ENCODE assay signal across 8 cellular contexts in the genomic region with DNA sequence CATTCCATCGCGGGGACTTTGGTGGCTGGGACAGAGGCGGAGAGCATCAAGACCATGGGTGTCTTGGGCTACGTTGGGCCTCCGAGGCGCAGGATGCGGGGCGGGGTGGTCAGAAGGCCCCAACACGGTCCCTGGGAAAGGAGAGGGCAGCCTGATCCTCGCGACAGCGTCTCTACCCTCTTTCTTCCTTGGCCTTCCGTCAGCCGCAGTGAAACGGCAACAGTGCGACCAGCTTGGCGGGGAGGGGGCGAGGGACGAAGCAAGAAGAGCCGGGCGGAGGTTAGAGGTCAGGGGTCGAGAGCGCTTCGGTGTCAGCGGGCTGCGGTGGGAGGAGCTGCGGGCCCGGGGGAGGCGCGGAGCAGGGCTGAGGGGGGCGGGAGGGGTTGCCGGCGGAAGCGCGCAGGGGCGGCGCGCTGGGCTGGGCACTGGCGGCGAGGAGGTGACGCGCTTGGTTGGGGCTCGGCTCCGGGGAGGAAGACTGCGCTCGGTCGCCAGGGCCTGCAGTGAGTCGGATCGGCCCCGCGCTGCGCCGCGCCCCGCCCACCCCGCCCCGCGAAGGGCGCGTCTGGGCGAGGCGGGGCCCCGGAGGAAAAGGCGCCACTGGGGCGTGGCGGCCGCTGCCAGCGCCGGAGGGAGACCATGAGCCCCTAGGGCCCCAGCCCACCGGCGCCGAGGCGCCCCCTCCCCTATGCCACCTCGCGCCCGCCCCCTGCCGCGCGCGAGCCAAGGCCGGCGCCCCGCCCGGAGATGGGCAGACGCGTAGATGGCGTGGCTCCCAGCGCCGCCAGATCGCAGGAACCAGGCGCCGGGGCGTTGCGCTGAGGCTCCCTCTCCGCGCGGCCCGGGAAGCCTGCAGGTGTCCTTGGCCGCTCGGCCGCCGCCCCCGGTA. TPM values are rescaled to one million over a fixed set of nuclear protein-coding genes. Genes with fewer than 3 reads are reported as not detected.
DNase-seq lines count a peak whose midpoint lies in the region; ATAC-seq and TF ChIP-seq lines count a peak whose summit lies in the region.

TSS of gene KCNC4 (plus strand) at position 600 of the 889 bp plus-strand sequence. CDS start 1,186 bp downstream, outside the sequence.

- H3K4me1 ChIP-seq in adipocyte (ENCODE audit: control insufficient read depth, insufficient read depth, low read length) (peaks cover 32% of the 10 kb centered on the region), heart left ventricle (peaks cover 0 to 52% (median 22%) of the 10 kb centered on the region in 12 donors), transverse colon (peaks cover 5 to 34% (median 14%) of the 10 kb centered on the region in 4 donors)

- H3K4me3 Mint-ChIP-seq in HFFc6: peak within 1 kb of the TSS; percentile 86

- H3K27me3 ChIP-seq in GM06990 (replicated peaks; ENCODE audit: control insufficient read depth, insufficient read depth, low read length) (peaks cover 3% of the 10 kb centered on the region), adipocyte (replicated peaks; ENCODE audit: control insufficient read depth, insufficient read depth, low read length) (peaks cover 2% of the 10 kb centered on the region), heart left ventricle (peaks cover 0 to 13% (median 0%) of the 10 kb centered on the region in 9 donors), transverse colon (peaks cover 7% of the 10 kb centered on the region)

- DNase-seq in GM06990 (ENCODE audit: extremely low read depth, insufficient read length): peak; percentile 90
- DNase-seq in HFFc6: peak; percentile 76
- DNase-seq in NAMALWA (ENCODE audit: low spot score): peak; percentile 89
- peak; percentile 89 for DNase-seq in T follicular helper cell (ENCODE audit: low read depth)
- DNase-seq in adipocyte (ENCODE audit: low read depth): peak; percentile 79
- peak; percentile 92 to 95 (median 92) for DNase-seq in heart left ventricle
- DNase-seq in posterior cingulate gyrus: peak; percentile 48 to 96 (median 77)
- DNase-seq in transverse colon: peak; percentile 93

- peaks cover 38% of the 10 kb centered on the region for H3K4me1 Mint-ChIP-seq in HFFc6 (ENCODE audit: low read depth)

- no peak for TF ChIP-seq EP300 in transverse colon (IDR thresholded peaks at IDR 0.05; ENCODE audit: low read depth)

- H3K27ac ChIP-seq in heart left ventricle (peak within 1 kb of the TSS; percentile 60 to 93 (median 87)), transverse colon (peak within 1 kb of the TSS; percentile 87 to 96 (median 92))

- no peaks in the 10 kb centered on the region for H3K36me3 Mint-ChIP-seq in HFFc6 (ENCODE audit: low read depth)

- peak within 1 kb of the TSS; percentile 72 for H3K27ac Mint-ChIP-seq in HFFc6

- intact Hi-C loops in heart left ventricle (cut with DNase I): loop anchor here in 7 of 10 donors (1.0 to 10.0 kb wide), 7 partner anchors 53 to 405 kb away; partner anchors contain the start of gene LAMTOR5 (in 6 of the 7)
- intact Hi-C loops in posterior cingulate gyrus (cut with DNase I): loop anchor here (5.0 kb wide), 1 partner anchor 287 kb away; no protein-coding TSS in a partner anchor
- intact Hi-C loops in transverse colon (cut with DNase I; ENCODE audit: low total_unique reads): no loop called here

- peak; percentile 78 to 95 (median 93) for ATAC-seq in heart left ventricle

- H3K4me3 ChIP-seq in GM06990 (replicated peaks; ENCODE audit: low read depth, low read length): peak within 1 kb of the TSS; percentile 66
- peak within 1 kb of the TSS; percentile 79 for H3K4me3 ChIP-seq in adipocyte (ENCODE audit: low read length)
- H3K4me3 ChIP-seq in heart left ventricle: peak within 1 kb of the TSS; percentile 60 to 90 (median 82)
- peak within 1 kb of the TSS; percentile 48 to 90 (median 80) for H3K4me3 ChIP-seq in transverse colon

- in situ Hi-C loops in transverse colon (cut with MboI; ENCODE audit: low pct_ligation_motif_present in 1 of 4, low pct_unique_long_range_greater_than_20kb in 1 of 4, low sequenced_read_pairs in 3 of 4): loop anchor here in 1 of 4 donors (10.0 kb wide), 1 partner anchor 245 kb away; the partner anchor contains the start of gene PROK1

- TF ChIP-seq POLR2A in heart left ventricle (IDR thresholded peaks at IDR 0.05): peak in 1 of 2 donors; percentile 58
- TF ChIP-seq POLR2A in transverse colon (IDR thresholded peaks at IDR 0.05): peak; percentile 8

- 2 to 14% (median 5%) methylated on average over 25 to 103 of the region's 103 CpGs for WGBS in heart left ventricle, 4 donors
- WGBS in transverse colon (ENCODE audit: low coverage in 1 of 2), 2 donors: 4% methylated on average over 44 of the region's 103 CpGs; no CpG with 5 or more reads in 1 of the 2 donors

- no peaks in the 10 kb centered on the region for H3K36me3 ChIP-seq in GM06990 (ENCODE audit: control insufficient read depth, insufficient read depth, low read length)
- H3K36me3 ChIP-seq in adipocyte (ENCODE audit: control insufficient read depth, insufficient read depth, low read length, severe bottlenecking): no peaks in the 10 kb centered on the region
- H3K36me3 ChIP-seq in heart left ventricle: no peaks in the 10 kb centered on the region
- no peaks in the 10 kb centered on the region for H3K36me3 ChIP-seq in transverse colon

- peaks cover 2% of the 10 kb centered on the region; the same call in 1 of the 2 replicates for H3K27me3 Mint-ChIP-seq in HFFc6 (ENCODE audit: insufficient read depth)

- TF ChIP-seq CTCF in GM06990 (IDR thresholded peaks at IDR 0.05; ENCODE audit: insufficient read depth, low read length, poor library complexity, severe bottlenecking) (no peak), HFFc6 (IDR thresholded peaks at IDR 0.05) (0 out of 2 replicates have a peak, but pooled peaks have one; percentile 8), heart left ventricle (IDR thresholded peaks at IDR 0.05) (peak in 4 of 12 donors; percentile 4 to 16 (median 7)), transverse colon (IDR thresholded peaks at IDR 0.05) (no peak)

- no peaks in the 10 kb centered on the region for H3K9me3 Mint-ChIP-seq in HFFc6

- no peaks in the 10 kb centered on the region for H3K9me3 ChIP-seq in adipocyte (ENCODE audit: control insufficient read depth, low read length)
- no peaks in the 10 kb centered on the region for H3K9me3 ChIP-seq in heart left ventricle
- no peaks in the 10 kb centered on the region for H3K9me3 ChIP-seq in transverse colon

- H3K9ac ChIP-seq in adipocyte (ENCODE audit: low read length): peak within 1 kb of the TSS; percentile 82

RNA-seq across cellular contexts. Expression of gene KCNC4, which starts in this region (rescaled TPM):
- 10 to 100 TPM in 4 of 6 experiments, 1 to 10 TPM in 2; 8.8 to 22.6 (median 11.2) TPM for total RNA-seq in HFFc6 (2021; fragmentation: NEBNext Ultra II Directional; extraction: Animal tissue kit (Norgen Biotek cat#: 25700))
- total RNA-seq in heart left ventricle (10 to 100 TPM in 3 of 9 donors, 1 to 10 TPM in 6; 4.9 to 15.2 (median 6.7) TPM), transverse colon (10 to 100 TPM in 1 of 4 donors, 1 to 10 TPM in 3; 1.8 to 25.8 (median 4.9) TPM)
- 1 to 10 TPM; 2.4 to 3.1 TPM for polyA plus RNA-seq in heart left ventricle

Comparison
In these comparisons a context has a peak if more than half of its experiments do, and no peak if none do; other contexts are left out.
1. Peak in every context shown above with its lines: DNase-seq, ATAC-seq, H3K4me3 ChIP-seq and H3K27ac ChIP-seq.